Comparison of ENCODE assay signal across 27 cellular contexts in the genomic region with DNA sequence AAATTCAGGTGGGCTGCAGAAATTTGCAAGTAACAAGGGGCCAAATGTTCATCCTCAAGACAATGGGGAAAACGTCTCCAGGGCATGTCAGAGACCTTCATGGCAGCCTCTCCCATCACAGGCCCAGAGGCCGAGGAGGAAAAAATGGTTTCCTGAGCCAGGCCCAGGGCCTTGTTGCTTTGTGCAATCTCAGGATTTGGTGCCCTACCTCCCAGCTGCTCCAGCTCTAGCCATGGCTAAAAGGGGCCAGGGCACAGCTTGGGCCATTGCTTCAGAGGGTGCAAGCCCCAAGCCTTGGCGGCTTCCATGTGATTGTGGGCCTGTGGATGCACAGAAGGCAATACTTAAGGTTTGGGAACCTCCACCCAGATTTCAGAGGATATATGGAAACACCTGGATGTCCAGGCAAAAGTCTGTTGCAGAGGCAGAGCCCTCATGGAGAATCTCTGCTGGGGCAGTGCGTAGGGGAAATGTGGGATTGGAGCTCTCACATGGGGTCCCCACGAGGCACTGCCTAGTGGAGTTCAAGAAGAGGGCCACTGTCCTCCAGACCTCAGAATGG.
"Had no signal": no experiment of that assay in that cellular context is flagged by ENCODE, and none has a peak within 500 bp of the region (broad histone marks: within the 10 kb centered on the region; RNA-seq: fewer than 3 reads in every experiment).

No MANE protein-coding gene starts in this region.

- H3K27ac ChIP-seq: ascending aorta, breast epithelium, cardiac muscle cell, colonic mucosa had no signal

- H3K9me3 ChIP-seq: ascending aorta, colonic mucosa had no signal

- H3K4me3 ChIP-seq: ascending aorta, breast epithelium, cardiac muscle cell, colonic mucosa had no signal

- H3K36me3 ChIP-seq: ascending aorta, breast epithelium, cardiac muscle cell, colonic mucosa had no signal

- ATAC-seq: activated CD4-positive, alpha-beta T cell treated with anti-CD3 and anti-CD28 coated beads for 36 hours; activated CD8-positive, alpha-beta memory T cell treated with anti-CD3 and anti-CD28 coated beads, Interleukin-2, amount 10 ng/mL, durations not matched to agents 7 days and 5 days; activated CD8-positive, alpha-beta T cell treated with anti-CD3 and anti-CD28 coated beads, Interleukin-2, amount 10 ng/mL, durations not matched to agents 7 days and 5 days; activated naive CD4-positive, alpha-beta T cell treated with anti-CD3 and anti-CD28 coated beads, Interleukin-2, amount 50 U/mL, for 72 hours; esophagus mucosa had no signal

- H3K4me1 ChIP-seq: ascending aorta, colonic mucosa had no signal

- DNase-seq: activated CD4-positive, alpha-beta memory T cell treated with anti-CD3 and anti-CD28 coated beads for 36 hours; activated CD4-positive, alpha-beta T cell treated with anti-CD3 and anti-CD28 coated beads for 36 hours; activated CD4-positive, alpha-beta T cell treated with anti-CD3 and anti-CD28 coated beads, Interleukin-2, amount 10 ng/mL, durations not matched to agents 24 days and 14 days; activated CD4-positive, CD25-positive, alpha-beta regulatory T cell; activated CD4-positive, CD25-positive, alpha-beta regulatory T cell treated with anti-CD3 and anti-CD28 coated beads, Interleukin-2, amount 50 U/mL, for 72 hours; activated CD8-positive, alpha-beta memory T cell treated with anti-CD3 and anti-CD28 coated beads, Interleukin-2, amount 10 ng/mL, durations not matched to agents 7 days and 5 days; activated CD8-positive, alpha-beta memory T cell treated with anti-CD3 and anti-CD28 coated beads, Interleukin-2, amount 50 U/mL, for 4 hours; activated CD8-positive, alpha-beta T cell treated with anti-CD3 and anti-CD28 coated beads, Interleukin-2, amount 10 ng/mL, durations not matched to agents 7 days and 5 days; activated gamma-delta T cell; activated naive CD4-positive, alpha-beta T cell; activated naive CD4-positive, alpha-beta T cell treated with anti-CD3 and anti-CD28 coated beads, Interleukin-2, amount 10 ng/mL, durations not matched to agents 7 days and 5 days; activated naive CD8-positive, alpha-beta T cell treated with anti-CD3 and anti-CD28 coated beads, Interleukin-2, amount 10 ng/mL, durations not matched to agents 7 days and 5 days; activated T-cell treated with anti-CD3 and anti-CD28 coated beads, Interleukin-2, amount 50 U/mL, for 1 hour; activated T-cell treated with anti-CD3 and anti-CD28 coated beads, Interleukin-2, amount 50 U/mL, for 48 hours; central memory CD4-positive, alpha-beta T cell; cerebellar nuclear complex; colonic mucosa; effector CD8-positive, alpha-beta T cell; foreskin fibroblast; head of caudate nucleus; T-helper 2 cell had no signal

- H3K27me3 ChIP-seq: ascending aorta, breast epithelium, cardiac muscle cell, colonic mucosa had no signal

- FAIRE-seq: frontal cortex had no signal
